In genomic region chr2:216081012-216081411, GRCh38 we compare ENCODE assay signal across 8 cellular contexts. TPM values are rescaled to one million over a fixed set of nuclear protein-coding genes. Genes with fewer than 3 reads are reported as not detected.
DNase-seq lines count a peak whose midpoint lies in the region; ATAC-seq, FAIRE-seq and TF ChIP-seq lines count a peak whose summit lies in the region.

No MANE protein-coding gene starts in this region.

- H3K23ac ChIP-seq in trophoblast cell (ENCODE audit: low read length) = no peak overlapping the region

- TF ChIP-seq CTCF in GM12865 (IDR thresholded peaks at IDR 0.05; ENCODE audit: insufficient read depth, low read depth, low read length, missing control alignments) (no peak), OCI-LY3 (IDR thresholded peaks at IDR 0.05; ENCODE audit: low read depth, low read length) (no peak), endothelial cell of umbilical vein (IDR thresholded peaks at IDR 0.05; ENCODE audit: extremely low read depth in 1 of 2, insufficient read depth in 1 of 2, low read depth in 1 of 2, low read length in 2 of 2) (no peak), adrenal gland (IDR thresholded peaks at IDR 0.05) (no peak)

- H3K18ac ChIP-seq in trophoblast cell (ENCODE audit: low read length) = no peak overlapping the region

- H4K8ac ChIP-seq in trophoblast cell (ENCODE audit: low read depth, low read length) = peak overlapping the region; percentile 64

- WGBS in trophoblast cell (ENCODE audit: extremely low coverage, insufficient coverage, insufficient read length) = no CpG with 5 or more reads among the region's 1 CpG
- 18 to 28% (median 24%) methylated on average over 1 of the region's 1 CpG for WGBS in adrenal gland, 4 donors

- TF ChIP-seq POLR2A in endothelial cell of umbilical vein (IDR thresholded peaks at IDR 0.05; ENCODE audit: low read depth, low read length) (no peak), adrenal gland (IDR thresholded peaks at IDR 0.05) (no peak)

- H3K36me3 ChIP-seq in OCI-LY3 (replicated peaks; ENCODE audit: low read depth, low read length) (no peaks in the 10 kb centered on the region), endothelial cell of umbilical vein (ENCODE audit: control insufficient read depth in 2 of 2, extremely low read depth in 1 of 2, insufficient read depth in 2 of 2, low read length in 2 of 2) (no peaks in the 10 kb centered on the region), trophoblast cell (ENCODE audit: control insufficient read depth in 1 of 2, insufficient read depth in 2 of 2, low read length in 2 of 2) (no peaks in the 10 kb centered on the region), adrenal gland (replicated peaks in 1 of 2) (no peaks in the 10 kb centered on the region)

- H2AFZ ChIP-seq in OCI-LY3 (ENCODE audit: low read depth, low read length) (peak overlapping the region; percentile 71), endothelial cell of umbilical vein (ENCODE audit: low read depth, low read length) (peak overlapping the region; percentile 99), trophoblast cell (ENCODE audit: insufficient read depth, low read length, poor library complexity) (no peak overlapping the region)

- H4K91ac ChIP-seq in trophoblast cell (ENCODE audit: low read depth, low read length) = no peak overlapping the region

- H2BK5ac ChIP-seq in trophoblast cell (ENCODE audit: low read depth, low read length, poor library complexity) = no peak overlapping the region

- peak overlapping the region; percentile 79 for H3K4me2 ChIP-seq in OCI-LY3 (ENCODE audit: low read length)
- peak overlapping the region; percentile 80 for H3K4me2 ChIP-seq in endothelial cell of umbilical vein (ENCODE audit: insufficient read depth, low read length)
- peak overlapping the region; percentile 98 for H3K4me2 ChIP-seq in trophoblast cell (ENCODE audit: low read length)

- H2BK120ac ChIP-seq in trophoblast cell (ENCODE audit: insufficient read depth, low read length, poor library complexity) = no peak overlapping the region

- H3K4me3 ChIP-seq in GM12865 (ENCODE audit: low read depth, low read length) (peak overlapping the region; percentile 71), OCI-LY3 (ENCODE audit: low read length) (peak overlapping the region; percentile 82), endothelial cell of umbilical vein (replicated peaks in 1 of 3; ENCODE audit: insufficient read depth in 1 of 3, low read depth in 1 of 3, low read length in 3 of 3) (peak overlapping the region in 2 of 3 experiments; percentile 38 to 68), trophoblast cell (ENCODE audit: low read depth, low read length) (no peak overlapping the region), adrenal gland (peak overlapping the region in 2 of 4 donors; percentile 10 to 66)

- intact Hi-C loops in endothelial cell of umbilical vein (cut with micrococcal nuclease) = no loop called here
- intact Hi-C loops in adrenal gland (cut with DNase I) = no loop called here

- H3K4me1 ChIP-seq in OCI-LY3 (ENCODE audit: low read length) = peaks cover 17% of the 10 kb centered on the region; the same call in 1 of the 2 replicates
- H3K4me1 ChIP-seq in endothelial cell of umbilical vein (ENCODE audit: control insufficient read depth, extremely low read depth, insufficient read depth, low read length) = peaks cover 9% of the 10 kb centered on the region
- peaks cover 0 to 4% of the 10 kb centered on the region in 2 experiments for H3K4me1 ChIP-seq in trophoblast cell (ENCODE audit: control insufficient read depth in 1 of 2, insufficient read depth in 2 of 2, low read length in 2 of 2)
- H3K4me1 ChIP-seq in adrenal gland (replicated peaks in 1 of 2) = peaks cover 7 to 10% of the 10 kb centered on the region in 2 donors

- DNase-seq in GM12865 (ENCODE audit: low read depth) (no peak), endothelial cell of umbilical vein (ENCODE audit: low read depth, low spot score) (no peak), trophoblast cell (no peak), MV-4-11 (lab: John Stamatoyannopoulos, UW) (no peak), adrenal gland (no peak), NK-92 (lab: John Stamatoyannopoulos, UW; ENCODE audit: unreplicated experiment) (no peak)

- no peak overlapping the region for H3K14ac ChIP-seq in trophoblast cell (ENCODE audit: low read length)

- H4K20me1 ChIP-seq in OCI-LY3 (ENCODE audit: insufficient read depth, low read length) = no peaks in the 10 kb centered on the region
- no peaks in the 10 kb centered on the region for H4K20me1 ChIP-seq in endothelial cell of umbilical vein (replicated peaks; ENCODE audit: control insufficient read depth, extremely low read depth, insufficient read depth, low read length)

- H4K12ac ChIP-seq in trophoblast cell (ENCODE audit: low read depth, low read length) = no peak overlapping the region

- no peaks in the 10 kb centered on the region for H3K9me1 ChIP-seq in endothelial cell of umbilical vein (replicated peaks; ENCODE audit: control insufficient read depth, extremely low read depth, insufficient read depth, low read length)

- peak overlapping the region; percentile 72 for H3K9ac ChIP-seq in OCI-LY3 (ENCODE audit: low read length)
- peak overlapping the region; percentile 45 for H3K9ac ChIP-seq in endothelial cell of umbilical vein (replicated peaks; ENCODE audit: extremely low read depth, insufficient read depth, low read length)
- H3K9ac ChIP-seq in trophoblast cell (ENCODE audit: low read length) = no peak overlapping the region

- no peaks in the 10 kb centered on the region for H3K79me2 ChIP-seq in OCI-LY3 (ENCODE audit: low read length)
- no peaks in the 10 kb centered on the region for H3K79me2 ChIP-seq in endothelial cell of umbilical vein (ENCODE audit: control insufficient read depth, insufficient read depth, low read length)
- H3K79me2 ChIP-seq in trophoblast cell (ENCODE audit: control insufficient read depth, insufficient read depth, low read length, poor library complexity) = no peaks in the 10 kb centered on the region

- H3K27me3 ChIP-seq in OCI-LY3 (ENCODE audit: low read depth, low read length) = no peaks in the 10 kb centered on the region
- H3K27me3 ChIP-seq in endothelial cell of umbilical vein (ENCODE audit: control insufficient read depth in 2 of 2, insufficient read depth in 2 of 2, low read length in 2 of 2) = peaks cover 8% of the 10 kb centered on the region in 2 experiments
- no peaks in the 10 kb centered on the region for H3K27me3 ChIP-seq in trophoblast cell (ENCODE audit: insufficient read depth, low read length)
- H3K27me3 ChIP-seq in adrenal gland = no peaks in the 10 kb centered on the region

- CTCF ChIA-PET in endothelial cell of umbilical vein (lab: Charles Lee) = interaction anchor here (1.4 to 1.8 kb wide), 5 partner anchors 26 to 131 kb away, joined by 4 to 6 read pairs (median 4); no protein-coding TSS in a partner anchor

- POLR2A ChIA-PET in endothelial cell of umbilical vein (lab: Charles Lee) = interaction anchor here (0.9 kb wide), 1 partner anchor 29 kb away, joined by 3 read pairs; no protein-coding TSS in a partner anchor

- H3K9me3 ChIP-seq in OCI-LY3 (ENCODE audit: insufficient read depth, low read length) = no peaks in the 10 kb centered on the region
- H3K9me3 ChIP-seq in endothelial cell of umbilical vein (replicated peaks; ENCODE audit: control insufficient read depth, insufficient read depth, low read length) = no peaks in the 10 kb centered on the region
- H3K9me3 ChIP-seq in trophoblast cell (ENCODE audit: insufficient read depth, low read depth, low read length) = peaks cover 2% of the 10 kb centered on the region
- H3K9me3 ChIP-seq in adrenal gland (replicated peaks in 1 of 3) = no peaks in the 10 kb centered on the region

- no peak overlapping the region for H2AK5ac ChIP-seq in trophoblast cell (ENCODE audit: low read length)

- no TSS peak for BruUV-seq in endothelial cell of umbilical vein (replicated peaks; lab: Mats Ljungman, UMichigan)

- H3K4ac ChIP-seq in trophoblast cell (ENCODE audit: low read depth, low read length) = no peak overlapping the region

- peak; percentile 21 for FAIRE-seq in endothelial cell of umbilical vein (lab: Jason Lieb, UNC)

- dilution Hi-C loops in endothelial cell of umbilical vein (cut with MboI; ENCODE audit: extremely low pct_ligation_motif_present, low sequenced_read_pairs) = no loop called here

- H2BK12ac ChIP-seq in trophoblast cell (ENCODE audit: low read length) = no peak overlapping the region

- no peak overlapping the region for H3K27ac ChIP-seq in OCI-LY3 (ENCODE audit: low read length)
- H3K27ac ChIP-seq in endothelial cell of umbilical vein (ENCODE audit: insufficient read depth, low read depth, low read length) = no peak overlapping the region
- no peak overlapping the region for H3K27ac ChIP-seq in trophoblast cell (ENCODE audit: low read depth, low read length)
- H3K27ac ChIP-seq in adrenal gland = peak overlapping the region in 1 of 5 donors; percentile 39

- H3K79me1 ChIP-seq in trophoblast cell (ENCODE audit: low read length) = peaks cover 4% of the 10 kb centered on the region

- no peak for ATAC-seq in HG02973 (IDR thresholded peaks at IDR 0.05; ENCODE audit: unreplicated experiment)

RNA-seq across cellular contexts. Expression of gene PECR, which starts 0.6 kb away (rescaled TPM):
- total RNA-seq in endothelial cell of umbilical vein (5.4 and 6.2 TPM in 2 replicates), adrenal gland (10 to 100 TPM in 5 of 8 donors, 1 to 10 TPM in 3; 6.0 to 22.2 (median 10.8) TPM)
- polyA plus RNA-seq in endothelial cell of umbilical vein (4.1 and 4.7 TPM in 2 replicates), adrenal gland (10 to 100 TPM in 1 of 3 donors, 1 to 10 TPM in 2; 5.3 to 11.3 (median 8.2) TPM)
- polyA plus RNA-seq in endothelial cell of umbilical vein (2011; cell fraction: cytosol; rRNA removed) = 4.4 and 5.3 TPM in 2 replicates
- polyA plus RNA-seq in endothelial cell of umbilical vein (2011; cell fraction: nucleus; rRNA removed) = 3.4 and 4.4 TPM in 2 replicates
- polyA plus RNA-seq in endothelial cell of umbilical vein (2012) = 6.1 and 7.7 TPM in 2 replicates
- 1.9 and 6.0 TPM in 2 replicates for polyA minus RNA-seq in endothelial cell of umbilical vein
- polyA minus RNA-seq in endothelial cell of umbilical vein (2011; cell fraction: cytosol; rRNA and poly(A)+ RNA removed) = 3.5 TPM
- 2.7 and 4.8 TPM in 2 replicates for polyA minus RNA-seq in endothelial cell of umbilical vein (2011; cell fraction: nucleus; rRNA and poly(A)+ RNA removed)
- 1.9 and 2.2 TPM in 2 replicates for polyA plus RNA-seq in trophoblast cell (2013)

RNA-seq across cellular contexts. Expression of gene TMEM169, which starts 0.7 kb away (rescaled TPM):
- total RNA-seq in endothelial cell of umbilical vein = 0.20 TPM in 1 of 2 replicates, not detected in the other
- polyA plus RNA-seq in endothelial cell of umbilical vein = not detected in 2 replicates
- polyA plus RNA-seq in endothelial cell of umbilical vein (2011; cell fraction: cytosol; rRNA removed) = not detected in 2 replicates
- not detected in 2 replicates for polyA plus RNA-seq in endothelial cell of umbilical vein (2011; cell fraction: nucleus; rRNA removed)
- polyA plus RNA-seq in endothelial cell of umbilical vein (2012) = 0.07 and 0.18 TPM in 2 replicates
- not detected in 2 replicates for polyA minus RNA-seq in endothelial cell of umbilical vein
- polyA minus RNA-seq in endothelial cell of umbilical vein (2011; cell fraction: cytosol; rRNA and poly(A)+ RNA removed) = not detected
- not detected in 2 replicates for polyA minus RNA-seq in endothelial cell of umbilical vein (2011; cell fraction: nucleus; rRNA and poly(A)+ RNA removed)
- 0.33 and 0.47 TPM in 2 replicates for polyA plus RNA-seq in trophoblast cell (2013)
- total RNA-seq in adrenal gland = 1 to 10 TPM in 2 of 8 donors, under 1 TPM in 6; 0.12 to 1.3 (median 0.64) TPM
- 1 to 10 TPM in 1 of 3 donors, under 1 TPM in 2; 0.24 to 1.2 (median 0.88) TPM for polyA plus RNA-seq in adrenal gland

RNA-seq across cellular contexts. Expression of gene XRCC5, which starts 28.1 kb away (rescaled TPM):
- total RNA-seq in endothelial cell of umbilical vein (313 and 319 TPM in 2 replicates), adrenal gland (100 to 1,000 TPM; 104 to 224 (median 158) TPM)
- polyA plus RNA-seq in endothelial cell of umbilical vein (177 and 267 TPM in 2 replicates), adrenal gland (100 to 1,000 TPM in 1 of 3 donors, 10 to 100 TPM in 2; 58.4 to 198 (median 59.5) TPM)
- polyA plus RNA-seq in endothelial cell of umbilical vein (2011; cell fraction: cytosol; rRNA removed) = 201 and 238 TPM in 2 replicates
- 228 and 252 TPM in 2 replicates for polyA plus RNA-seq in endothelial cell of umbilical vein (2011; cell fraction: nucleus; rRNA removed)
- 235 and 329 TPM in 2 replicates for polyA plus RNA-seq in endothelial cell of umbilical vein (2012)
- 729 and 798 TPM in 2 replicates for polyA minus RNA-seq in endothelial cell of umbilical vein
- polyA minus RNA-seq in endothelial cell of umbilical vein (2011; cell fraction: cytosol; rRNA and poly(A)+ RNA removed) = 124 TPM
- 257 and 399 TPM in 2 replicates for polyA minus RNA-seq in endothelial cell of umbilical vein (2011; cell fraction: nucleus; rRNA and poly(A)+ RNA removed)
- 193 and 196 TPM in 2 replicates for polyA plus RNA-seq in trophoblast cell (2013)
